Comparison of ENCODE assay signal across 8 cellular contexts in the genomic region with DNA sequence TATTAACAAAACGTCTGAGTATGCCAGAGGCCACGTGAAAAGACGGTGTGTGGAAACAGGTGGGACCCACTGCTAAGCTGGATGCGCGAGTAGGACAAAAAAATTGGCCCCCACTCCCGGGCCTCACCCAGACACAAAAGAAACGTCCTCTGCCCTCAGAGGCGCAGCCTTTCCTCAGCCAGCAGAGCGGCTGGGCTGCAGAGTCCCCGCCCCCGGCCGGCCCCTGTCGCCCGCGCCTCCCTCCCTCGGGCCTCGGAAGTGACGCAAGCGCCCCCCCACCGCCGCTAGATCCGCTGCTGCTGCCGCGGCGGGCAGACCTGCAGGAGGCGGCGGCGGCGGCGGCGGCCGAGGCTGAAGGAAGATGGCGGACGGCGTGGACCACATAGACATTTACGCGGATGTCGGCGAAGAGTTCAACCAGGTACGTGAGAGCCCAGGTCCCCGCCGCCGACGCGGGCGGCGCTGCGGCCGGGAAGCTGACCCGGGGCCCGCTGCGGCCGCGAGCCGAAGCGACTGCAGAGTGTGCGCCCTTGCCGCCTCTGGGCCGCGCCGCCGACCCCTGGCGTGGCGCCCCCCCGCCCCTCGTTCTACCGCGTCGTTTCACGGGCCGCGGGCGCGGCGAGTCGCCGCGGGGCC. TPM values are rescaled to one million over a fixed set of nuclear protein-coding genes. Genes with fewer than 3 reads are reported as not detected.
DNase-seq lines count a peak whose midpoint lies in the region; ATAC-seq, FAIRE-seq and TF ChIP-seq lines count a peak whose summit lies in the region.

A gene with protein sequence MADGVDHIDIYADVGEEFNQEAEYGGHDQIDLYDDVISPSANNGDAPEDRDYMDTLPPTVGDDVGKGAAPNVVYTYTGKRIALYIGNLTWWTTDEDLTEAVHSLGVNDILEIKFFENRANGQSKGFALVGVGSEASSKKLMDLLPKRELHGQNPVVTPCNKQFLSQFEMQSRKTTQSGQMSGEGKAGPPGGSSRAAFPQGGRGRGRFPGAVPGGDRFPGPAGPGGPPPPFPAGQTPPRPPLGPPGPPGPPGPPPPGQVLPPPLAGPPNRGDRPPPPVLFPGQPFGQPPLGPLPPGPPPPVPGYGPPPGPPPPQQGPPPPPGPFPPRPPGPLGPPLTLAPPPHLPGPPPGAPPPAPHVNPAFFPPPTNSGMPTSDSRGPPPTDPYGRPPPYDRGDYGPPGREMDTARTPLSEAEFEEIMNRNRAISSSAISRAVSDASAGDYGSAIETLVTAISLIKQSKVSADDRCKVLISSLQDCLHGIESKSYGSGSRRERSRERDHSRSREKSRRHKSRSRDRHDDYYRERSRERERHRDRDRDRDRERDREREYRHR (plus strand): TSS at position 284 of the 636 bp plus-strand sequence. CDS start 78 bp downstream, at position 362.

- TF ChIP-seq POLR2A in GM18951 (IDR thresholded peaks at IDR 0.05; ENCODE audit: extremely low read depth, insufficient read depth, insufficient read length), result peak; percentile 93

- CTCF ChIA-PET in mammary epithelial cell (lab: Charles Lee; ENCODE audit: low non-redundant PET), result no interaction called here

- FAIRE-seq in small intestine (lab: Jason Lieb, UNC), result no peak

- H3K4me2 ChIP-seq in mammary epithelial cell (ENCODE audit: insufficient read depth, low read depth, low read length), result peak within 1 kb of the TSS; percentile 91

- in situ Hi-C loops in GM18951 (cut with MboI; ENCODE audit: low sequenced_read_pairs, unreplicated experiment), result loop anchor here (25.0 kb wide), 1 partner anchor 377 kb away; no protein-coding TSS in a partner anchor
- in situ Hi-C loops in mammary epithelial cell (cut with MboI; ENCODE audit: low sequenced_read_pairs in 2 of 2), result no loop called here

- H3K27me3 ChIP-seq in mammary epithelial cell (ENCODE audit: insufficient read depth, low read length), result no peaks in the 10 kb centered on the region
- H3K27me3 ChIP-seq in small intestine (ENCODE audit: control insufficient read depth in 2 of 2, insufficient read depth in 2 of 2, low read length in 2 of 2), result no peaks in the 10 kb centered on the region

- H4K20me1 ChIP-seq in mammary epithelial cell (ENCODE audit: insufficient read depth, low read length), result peaks cover 7% of the 10 kb centered on the region

- intact Hi-C loops in mammary epithelial cell (cut with micrococcal nuclease), result loop anchor here (10.0 kb wide), 1 partner anchor 345 kb away; no protein-coding TSS in a partner anchor

- peak within 1 kb of the TSS; percentile 95 for H3K9ac ChIP-seq in mammary epithelial cell (ENCODE audit: insufficient read depth, low read length)

- ATAC-seq in HG03175 (IDR thresholded peaks at IDR 0.05; ENCODE audit: unreplicated experiment), result peak; percentile 94

- peak within 1 kb of the TSS; percentile 75 for H3K4me3 ChIP-seq in WI38 (ENCODE audit: low read depth, low read length)
- peak within 1 kb of the TSS; percentile 71 to 100 (median 86) for H3K4me3 ChIP-seq in mammary epithelial cell (replicated peaks in 1 of 3; ENCODE audit: insufficient read depth in 1 of 3, low read depth in 2 of 3, low read length in 3 of 3)
- peak within 1 kb of the TSS; percentile 91 for H3K4me3 ChIP-seq in small intestine (ENCODE audit: low read depth in 1 of 2, low read length in 2 of 2)

- DNase-seq in AG08396 (ENCODE audit: low spot score), result peak; percentile 96
- peak; percentile 92 for DNase-seq in NCI-H2227 treated with DMSO at 0.1 percent for 48 hours (lab: John Stamatoyannopoulos, UW)
- peak; percentile 91 for DNase-seq in mammary epithelial cell
- peak; percentile 97 for DNase-seq in iPS-NIHi11 (ENCODE audit: low spot score)
- DNase-seq in small intestine, result peak; percentile 93

- H3K79me2 ChIP-seq in mammary epithelial cell (ENCODE audit: insufficient read depth, low read length), result peaks cover 50% of the 10 kb centered on the region

- no TSS peak for BruUV-seq in mammary epithelial cell (replicated peaks; lab: Mats Ljungman, UMichigan)

- peak within 1 kb of the TSS; percentile 91 for H2AFZ ChIP-seq in mammary epithelial cell (ENCODE audit: low read depth, low read length)

- WGBS in mammary epithelial cell (ENCODE audit: low coverage, missing lambda C conversion rate), result 0% methylated on average over 7 of the region's 78 CpGs
- 0 to 1% (median 0%) methylated on average over 41 to 78 of the region's 78 CpGs for WGBS in small intestine, 3 donors

- peaks cover 12% of the 10 kb centered on the region for H3K4me1 ChIP-seq in mammary epithelial cell (ENCODE audit: insufficient read depth, low read length)
- peaks cover 0 to 7% of the 10 kb centered on the region in 2 donors for H3K4me1 ChIP-seq in small intestine (ENCODE audit: control insufficient read depth in 2 of 2, insufficient read depth in 1 of 2, low read depth in 1 of 2, low read length in 1 of 2)

- H3K9me3 ChIP-seq in mammary epithelial cell (replicated peaks; ENCODE audit: insufficient read depth, low read length), result no peaks in the 10 kb centered on the region
- H3K9me3 ChIP-seq in small intestine (ENCODE audit: control insufficient read depth, low read depth), result no peaks in the 10 kb centered on the region

- TF ChIP-seq CTCF in WI38 (IDR thresholded peaks at IDR 0.05; ENCODE audit: low read depth, low read length), result no peak
- no peak for TF ChIP-seq CTCF in mammary epithelial cell (conservative IDR thresholded peaks at IDR 0.05 in 1 of 2, IDR thresholded peaks at IDR 0.05 in 1 of 2; ENCODE audit: extremely low read depth in 1 of 2, insufficient read depth in 1 of 2, low read depth in 1 of 2, low read length in 2 of 2)

- dilution Hi-C loops in mammary epithelial cell (cut with HindIII; ENCODE audit: low sequenced_read_pairs), result no loop called here

- H3K27ac ChIP-seq in mammary epithelial cell (ENCODE audit: insufficient read depth, low read depth, low read length) (peak within 1 kb of the TSS; percentile 88), small intestine (ENCODE audit: low read depth in 1 of 2, low read length in 1 of 2) (peak within 1 kb of the TSS; percentile 93 to 95)

- H3K36me3 ChIP-seq in mammary epithelial cell (ENCODE audit: insufficient read depth, low read length) (peaks cover under 1% of the 10 kb centered on the region), small intestine (ENCODE audit: control insufficient read depth in 2 of 2, insufficient read depth in 2 of 2, low read length in 2 of 2) (no peaks in the 10 kb centered on the region)

RNA-seq across cellular contexts. Expression of the gene that starts here (rescaled TPM):
- 10 to 100 TPM; 21.7 to 56.7 TPM for total RNA-seq in mammary epithelial cell
- polyA plus RNA-seq in mammary epithelial cell (40.8 TPM), small intestine (10 to 100 TPM; 11.0 to 26.2 (median 12.4) TPM)
- 38.2 TPM for polyA minus RNA-seq in mammary epithelial cell

Comparison
In these comparisons a context has a peak if more than half of its experiments do, and no peak if none do; other contexts are left out.
1. Peak in every context shown above with its lines: DNase-seq, ATAC-seq, H3K4me3 ChIP-seq and H3K27ac ChIP-seq.